Comparison of ENCODE assay signal across 22 cellular contexts in genomic region chr11:74522776-74523175, GRCh38. TPM values are rescaled to one million over a fixed set of nuclear protein-coding genes. Genes with fewer than 3 reads are reported as not detected.
"Had no signal": no experiment of that assay in that cellular context is flagged by ENCODE, and none has a peak within 500 bp of the region (broad histone marks: within the 10 kb centered on the region; RNA-seq: fewer than 3 reads in every experiment).

No MANE protein-coding gene starts in this region.

- H3K27me3 ChIP-seq: breast epithelium had no signal

- H3K4me3 ChIP-seq: breast epithelium had no signal

- DNase-seq: activated CD4-positive, alpha-beta T cell treated with anti-CD3 and anti-CD28 coated beads for 36 hours; activated CD4-positive, CD25-positive, alpha-beta regulatory T cell; activated CD8-positive, alpha-beta memory T cell treated with anti-CD3 and anti-CD28 coated beads, Interleukin-2, amount 50 U/mL, for 4 hours; activated CD8-positive, alpha-beta T cell treated with anti-CD3 and anti-CD28 coated beads for 36 hours; activated gamma-delta T cell treated with Interleukin-2 at 50 U/mL for 16 hours; activated naive CD4-positive, alpha-beta T cell treated with anti-CD3 and anti-CD28 coated beads, Interleukin-2, amount 10 ng/mL, durations not matched to agents 7 days and 5 days; activated naive CD8-positive, alpha-beta T cell treated with anti-CD3 and anti-CD28 coated beads for 36 hours; activated T-cell treated with anti-CD3 and anti-CD28 coated beads, Interleukin-2, amount 50 U/mL, for 72 hours; aorta; caudate nucleus; MM.1S; NCI-H1105 treated with DMSO at 0.1 percent for 48 hours; NCI-H1436 treated with DMSO at 0.1 percent for 48 hours; NCI-H187; NCI-H2081; NCI-H446; NCI-H524; SHP77 treated with DMSO at 0.1 percent for 48 hours had no signal

- H3K36me3 ChIP-seq: breast epithelium had no signal

- H3K4me1 ChIP-seq: breast epithelium had no signal

- H3K9me3 ChIP-seq: breast epithelium had no signal

- H3K27ac ChIP-seq: breast epithelium, KMS-11 had no signal

- ATAC-seq: activated CD4-positive, alpha-beta T cell treated with anti-CD3 and anti-CD28 coated beads for 36 hours; activated CD8-positive, alpha-beta T cell treated with anti-CD3 and anti-CD28 coated beads for 36 hours; activated T-cell treated with anti-CD3 and anti-CD28 coated beads, Interleukin-2, amount 50 U/mL, for 72 hours had no signal

RNA-seq across cellular contexts. Expression of gene KCNE3, which starts 55.4 kb away (rescaled TPM):
- total RNA-seq: activated CD4-positive, alpha-beta T cell treated with anti-CD3 and anti-CD28 coated beads for 36 hours; activated CD8-positive, alpha-beta T cell treated with anti-CD3 and anti-CD28 coated beads for 36 hours; activated naive CD8-positive, alpha-beta T cell treated with anti-CD3 and anti-CD28 coated beads for 36 hours; activated T-cell treated with anti-CD3 and anti-CD28 coated beads, Interleukin-2, amount 50 U/mL, for 72 hours; activated T-helper 2 cell treated with anti-CD3 and anti-CD28 coated beads, Interferon-gamma antibody, Interleukin-2, Interleukin-4, amounts not matched to agents 10 μg/mL and 5 μg/mL and 100 μg/mL, durations not matched to agents 14 hours and 24 hours and 36 hours; SK-MEL-5 had no signal
